27 cellular contexts compared by ENCODE assay signal in the genomic region with DNA sequence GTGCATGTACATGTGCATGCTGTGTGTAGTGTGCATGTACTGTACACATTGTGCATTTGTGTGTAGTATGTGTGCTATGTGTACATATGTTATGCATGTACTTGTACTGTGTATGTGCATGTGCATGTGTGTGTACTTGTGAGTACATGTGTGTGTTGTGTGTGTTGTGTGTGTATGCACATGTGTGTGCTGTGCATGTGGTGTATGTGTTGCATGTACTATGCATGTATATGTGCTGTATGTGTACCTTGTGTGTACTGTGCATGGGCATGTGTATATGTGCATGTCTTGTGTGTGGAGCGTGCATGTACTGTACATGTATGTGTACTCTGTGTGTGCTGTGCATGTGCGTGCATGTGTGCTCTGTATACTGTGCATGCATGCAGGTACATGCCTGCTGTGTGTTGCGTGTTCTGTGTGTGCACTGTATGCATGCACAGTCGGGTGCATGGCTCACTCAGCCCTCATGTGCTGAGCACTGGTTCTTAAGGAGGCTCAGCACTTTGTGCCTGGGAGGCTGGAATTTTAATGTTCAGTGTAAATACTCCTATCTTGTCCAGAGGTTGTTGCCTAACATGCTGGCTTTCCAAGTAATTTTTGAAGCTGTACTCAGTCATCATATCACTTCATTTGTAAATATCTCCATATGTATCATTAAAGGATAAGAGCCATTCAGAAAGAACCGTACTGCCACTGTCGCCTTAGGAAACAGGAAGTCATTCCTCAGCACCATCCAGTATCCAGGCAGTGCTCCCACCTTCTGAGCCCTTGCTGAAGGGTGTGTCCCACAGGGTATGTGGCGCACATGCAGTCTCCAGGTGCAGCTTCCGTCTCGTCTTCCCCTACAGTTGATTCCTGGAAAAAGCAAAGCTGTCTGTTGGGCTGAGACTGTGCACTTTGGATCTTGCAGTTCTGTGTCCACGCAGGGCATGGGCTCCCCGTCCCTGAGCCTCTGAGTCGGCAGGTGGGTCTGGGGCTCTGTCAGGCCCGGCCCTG. TPM values are rescaled to one million over a fixed set of nuclear protein-coding genes. Genes with fewer than 3 reads are reported as not detected.
DNase-seq lines count a peak whose midpoint lies in the region; ATAC-seq and TF ChIP-seq lines count a peak whose summit lies in the region.
"Had no signal": no experiment of that assay in that cellular context is flagged by ENCODE, and none has a peak within 500 bp of the region (broad histone marks: within the 10 kb centered on the region; RNA-seq: fewer than 3 reads in every experiment).

No MANE protein-coding gene starts in this region.

- intact Hi-C loops in activated CD8-positive, alpha-beta T cell treated with anti-CD3 and anti-CD28 coated beads for 36 hours (cut with micrococcal nuclease) = loop anchor here (10.0 kb wide), 1 partner anchor 177 kb away; a partner anchor contains a TSS
- intact Hi-C loops in colonic mucosa (cut with DNase I) = no loop called here

- H3K9me3 ChIP-seq in colonic mucosa = no peaks in the 10 kb centered on the region
- H3K9me3 ChIP-seq: psoas muscle, SJSA1, tibial nerve had no signal

- H3K9me3 Mint-ChIP-seq in activated CD8-positive, alpha-beta T cell treated with anti-CD3 and anti-CD28 coated beads, Interleukin-2, amount 10 ng/mL, durations not matched to agents 7 days and 5 days (ENCODE audit: insufficient read depth) = no peaks in the 10 kb centered on the region
- no peaks in the 10 kb centered on the region for H3K9me3 Mint-ChIP-seq in activated CD8-positive, alpha-beta T cell treated with anti-CD3 and anti-CD28 coated beads for 36 hours
- no peaks in the 10 kb centered on the region for H3K9me3 Mint-ChIP-seq in stimulated activated memory B cell treated with anti-CD40 and anti-IgM and Interleukin-4, amounts not matched to agents 10 μg/mL and 1 μg/mL and 100 μg/mL, for 72 hours
- H3K9me3 Mint-ChIP-seq: activated naive CD4-positive, alpha-beta T cell treated with anti-CD3 and anti-CD28 coated beads, Interleukin-2, amount 50 U/mL, for 72 hours had no signal

- H3K36me3 ChIP-seq in colonic mucosa = no peaks in the 10 kb centered on the region

- H3K9ac ChIP-seq in colonic mucosa (ENCODE audit: low read depth in 2 of 2, low read length in 2 of 2) = no peak overlapping the region

- H3K27ac ChIP-seq in colonic mucosa = no peak overlapping the region
- H3K27ac ChIP-seq: brain microvascular endothelial cell, psoas muscle, SJSA1, tibial nerve had no signal

- peak overlapping the region; percentile 62 for H3K27ac Mint-ChIP-seq in activated CD8-positive, alpha-beta T cell treated with anti-CD3 and anti-CD28 coated beads, Interleukin-2, amount 10 ng/mL, durations not matched to agents 7 days and 5 days
- H3K27ac Mint-ChIP-seq in activated CD8-positive, alpha-beta T cell treated with anti-CD3 and anti-CD28 coated beads for 36 hours = no peak overlapping the region
- peak overlapping the region; percentile 40 for H3K27ac Mint-ChIP-seq in stimulated activated memory B cell treated with anti-CD40 and anti-IgM and Interleukin-4, amounts not matched to agents 10 μg/mL and 1 μg/mL and 100 μg/mL, for 72 hours

- CTCF ChIA-PET in activated CD8-positive, alpha-beta T cell treated with anti-CD3 and anti-CD28 coated beads, Interleukin-2, amount 10 ng/mL, durations not matched to agents 7 days and 5 days (lab: Charles Lee) = interaction anchor here (1.6 kb wide), 1 partner anchor 186 kb away, joined by 6 read pairs; no protein-coding TSS in a partner anchor
- CTCF ChIA-PET in activated CD8-positive, alpha-beta T cell treated with anti-CD3 and anti-CD28 coated beads for 36 hours (lab: Charles Lee) = no interaction called here
- CTCF ChIA-PET in HEK293T (lab: Yijun Ruan, JAX) = no interaction called here

- ATAC-seq in activated CD8-positive, alpha-beta T cell treated with anti-CD3 and anti-CD28 coated beads, Interleukin-2, amount 10 ng/mL, durations not matched to agents 7 days and 5 days = no peak
- no peak for ATAC-seq in activated CD8-positive, alpha-beta T cell treated with anti-CD3 and anti-CD28 coated beads for 36 hours
- no peak for ATAC-seq in stimulated activated memory B cell treated with anti-CD40 and anti-IgM and Interleukin-4, amounts not matched to agents 10 μg/mL and 1 μg/mL and 100 μg/mL, for 72 hours
- ATAC-seq in GM21447 (IDR thresholded peaks at IDR 0.05; ENCODE audit: unreplicated experiment) = no peak
- ATAC-seq: activated naive CD4-positive, alpha-beta T cell treated with anti-CD3 and anti-CD28 coated beads, Interleukin-2, amount 50 U/mL, for 72 hours; PC-3; psoas muscle had no signal

- no peak overlapping the region for H3K4me3 Mint-ChIP-seq in activated CD8-positive, alpha-beta T cell treated with anti-CD3 and anti-CD28 coated beads, Interleukin-2, amount 10 ng/mL, durations not matched to agents 7 days and 5 days
- H3K4me3 Mint-ChIP-seq in activated CD8-positive, alpha-beta T cell treated with anti-CD3 and anti-CD28 coated beads for 36 hours = no peak overlapping the region
- no peak overlapping the region for H3K4me3 Mint-ChIP-seq in stimulated activated memory B cell treated with anti-CD40 and anti-IgM and Interleukin-4, amounts not matched to agents 10 μg/mL and 1 μg/mL and 100 μg/mL, for 72 hours

- POLR2A ChIA-PET in activated CD8-positive, alpha-beta T cell treated with anti-CD3 and anti-CD28 coated beads, Interleukin-2, amount 10 ng/mL, durations not matched to agents 7 days and 5 days (lab: Charles Lee) = no interaction called here
- POLR2A ChIA-PET in activated CD8-positive, alpha-beta T cell treated with anti-CD3 and anti-CD28 coated beads for 36 hours (lab: Charles Lee) = no interaction called here
- POLR2A ChIA-PET in HEK293T (lab: Yijun Ruan, JAX) = no interaction called here

- H3K36me3 Mint-ChIP-seq in activated CD8-positive, alpha-beta T cell treated with anti-CD3 and anti-CD28 coated beads, Interleukin-2, amount 10 ng/mL, durations not matched to agents 7 days and 5 days (ENCODE audit: low read depth) = peaks cover 42% of the 10 kb centered on the region
- peaks cover 21% of the 10 kb centered on the region for H3K36me3 Mint-ChIP-seq in activated CD8-positive, alpha-beta T cell treated with anti-CD3 and anti-CD28 coated beads for 36 hours (ENCODE audit: low read depth)
- peaks cover 49% of the 10 kb centered on the region for H3K36me3 Mint-ChIP-seq in stimulated activated memory B cell treated with anti-CD40 and anti-IgM and Interleukin-4, amounts not matched to agents 10 μg/mL and 1 μg/mL and 100 μg/mL, for 72 hours

- no peaks in the 10 kb centered on the region for H3K27me3 ChIP-seq in colonic mucosa
- H3K27me3 ChIP-seq: brain microvascular endothelial cell, dorsolateral prefrontal cortex, SJSA1, tibial nerve had no signal

- peaks cover 60% of the 10 kb centered on the region for H3K4me1 Mint-ChIP-seq in activated CD8-positive, alpha-beta T cell treated with anti-CD3 and anti-CD28 coated beads, Interleukin-2, amount 10 ng/mL, durations not matched to agents 7 days and 5 days (ENCODE audit: low read depth)
- H3K4me1 Mint-ChIP-seq in activated CD8-positive, alpha-beta T cell treated with anti-CD3 and anti-CD28 coated beads for 36 hours (ENCODE audit: low read depth) = peaks cover 59% of the 10 kb centered on the region
- H3K4me1 Mint-ChIP-seq in stimulated activated memory B cell treated with anti-CD40 and anti-IgM and Interleukin-4, amounts not matched to agents 10 μg/mL and 1 μg/mL and 100 μg/mL, for 72 hours = peaks cover 21% of the 10 kb centered on the region

- no peaks in the 10 kb centered on the region for H3K27me3 Mint-ChIP-seq in activated CD8-positive, alpha-beta T cell treated with anti-CD3 and anti-CD28 coated beads, Interleukin-2, amount 10 ng/mL, durations not matched to agents 7 days and 5 days (ENCODE audit: low read depth)
- no peaks in the 10 kb centered on the region for H3K27me3 Mint-ChIP-seq in activated CD8-positive, alpha-beta T cell treated with anti-CD3 and anti-CD28 coated beads for 36 hours
- H3K27me3 Mint-ChIP-seq in stimulated activated memory B cell treated with anti-CD40 and anti-IgM and Interleukin-4, amounts not matched to agents 10 μg/mL and 1 μg/mL and 100 μg/mL, for 72 hours = no peaks in the 10 kb centered on the region

- no peak overlapping the region for H3K4me3 ChIP-seq in colonic mucosa
- H3K4me3 ChIP-seq: psoas muscle, SJSA1, tibial nerve had no signal

- peaks cover 5% of the 10 kb centered on the region for H3K4me1 ChIP-seq in colonic mucosa

- TF ChIP-seq CTCF in activated CD8-positive, alpha-beta T cell treated with anti-CD3 and anti-CD28 coated beads for 36 hours (IDR thresholded peaks at IDR 0.05) = no peak
- no peak for TF ChIP-seq CTCF in colonic mucosa (IDR thresholded peaks at IDR 0.05)

- DNase-seq in activated CD8-positive, alpha-beta T cell treated with anti-CD3 and anti-CD28 coated beads, Interleukin-2, amount 10 ng/mL, durations not matched to agents 7 days and 5 days = no peak
- DNase-seq in activated CD8-positive, alpha-beta T cell treated with anti-CD3 and anti-CD28 coated beads for 36 hours = no peak
- DNase-seq in HEK293T (ENCODE audit: extremely low spot score) (no peak), colonic mucosa (peak; percentile 53), SK-N-DZ (ENCODE audit: low spot score) (no peak), NAMALWA (ENCODE audit: low spot score) (no peak)
- DNase-seq: ACHN; activated CD4-positive, CD25-positive, alpha-beta regulatory T cell treated with anti-CD3 and anti-CD28 coated beads, Interleukin-2, amount 50 U/mL, for 72 hours; activated T-cell treated with anti-CD3 and anti-CD28 coated beads for 4 hours; brain microvascular endothelial cell; erythroblast; HCEC 1CT; Karpas-422; mesendoderm; NCI-H2107; NCI-H526 treated with DMSO at 0.1 percent for 48 hours; PC-3; psoas muscle had no signal

RNA-seq across cellular contexts. Expression of a gene that starts 32.5 kb away (rescaled TPM):
- total RNA-seq in activated CD8-positive, alpha-beta T cell treated with anti-CD3 and anti-CD28 coated beads, Interleukin-2, amount 10 ng/mL, durations not matched to agents 7 days and 5 days = 10 to 100 TPM; 20.7 to 25.3 TPM
- total RNA-seq in activated CD8-positive, alpha-beta T cell treated with anti-CD3 and anti-CD28 coated beads for 36 hours = 10 to 100 TPM; 25.3 to 25.5 TPM
- total RNA-seq in colonic mucosa = 10 to 100 TPM; 19.0 to 28.0 TPM
- polyA plus RNA-seq in SK-N-DZ (2014; cell fraction: cytosol; rRNA removed) = 43.9 and 45.4 TPM in 2 replicates
- polyA plus RNA-seq in SK-N-DZ (2014; cell fraction: nucleus; rRNA removed) = 32.6 and 34.6 TPM in 2 replicates

RNA-seq across cellular contexts. Expression of a gene that starts 32.6 kb away (rescaled TPM):
- total RNA-seq in activated CD8-positive, alpha-beta T cell treated with anti-CD3 and anti-CD28 coated beads, Interleukin-2, amount 10 ng/mL, durations not matched to agents 7 days and 5 days = 10 to 100 TPM; 16.8 to 17.3 TPM
- 10 to 100 TPM; 16.2 to 17.3 TPM for total RNA-seq in activated CD8-positive, alpha-beta T cell treated with anti-CD3 and anti-CD28 coated beads for 36 hours
- 10 to 100 TPM in 1 of 2 donors, 1 to 10 TPM in 1; 9.0 to 16.0 TPM for total RNA-seq in colonic mucosa
- polyA plus RNA-seq in SK-N-DZ (2014; cell fraction: cytosol; rRNA removed) = 23.2 and 25.0 TPM in 2 replicates
- 41.6 and 44.7 TPM in 2 replicates for polyA plus RNA-seq in SK-N-DZ (2014; cell fraction: nucleus; rRNA removed)

RNA-seq across cellular contexts. Expression of a gene that starts 47.8 kb away (rescaled TPM):
- not detected for total RNA-seq in activated CD8-positive, alpha-beta T cell treated with anti-CD3 and anti-CD28 coated beads, Interleukin-2, amount 10 ng/mL, durations not matched to agents 7 days and 5 days
- not detected for total RNA-seq in activated CD8-positive, alpha-beta T cell treated with anti-CD3 and anti-CD28 coated beads for 36 hours
- total RNA-seq in colonic mucosa = not detected
- not detected in 2 replicates for polyA plus RNA-seq in SK-N-DZ (2014; cell fraction: cytosol; rRNA removed)
- not detected in 2 replicates for polyA plus RNA-seq in SK-N-DZ (2014; cell fraction: nucleus; rRNA removed)
- total RNA-seq: activated naive CD4-positive, alpha-beta T cell treated with anti-CD3 and anti-CD28 coated beads, Interleukin-2, amount 50 U/mL, for 72 hours; Daoy; frontal cortex; PC-3; psoas muscle; SJSA1; tibial nerve had no signal
- polyA plus RNA-seq: neural cell, psoas muscle had no signal
